ENCODE assay signal across 1 cellular context in genomic region chr15:38176155-38176554, GRCh38.
TF ChIP-seq lines count a peak whose summit lies in the region.

No MANE protein-coding gene starts in this region.

TF ChIP-seq in SK-N-SH, 30 proteins besides CTCF, POLR2A, EP300 and RAD21 (continued from another document):
- TF ChIP-seq REST (IDR thresholded peaks at IDR 0.05; ENCODE audit: low read depth, low read length): no peak
- TF ChIP-seq RFX5 (IDR thresholded peaks at IDR 0.05; ENCODE audit: low read length): no peak
- TF ChIP-seq FOSL2 (IDR thresholded peaks at IDR 0.05; ENCODE audit: borderline replicate concordance, low read depth): peak; percentile 66; the same call in 1 of the 2 replicates
- no peak for TF ChIP-seq TEAD4 (IDR thresholded peaks at IDR 0.05; ENCODE audit: borderline replicate concordance, insufficient read depth)
- no peak for TF ChIP-seq NRF1 (IDR thresholded peaks at IDR 0.05; ENCODE audit: low read depth, low read length)
TF ChIP-seq in SK-N-SH: peak in this region for 4.
